In the genomic region with DNA sequence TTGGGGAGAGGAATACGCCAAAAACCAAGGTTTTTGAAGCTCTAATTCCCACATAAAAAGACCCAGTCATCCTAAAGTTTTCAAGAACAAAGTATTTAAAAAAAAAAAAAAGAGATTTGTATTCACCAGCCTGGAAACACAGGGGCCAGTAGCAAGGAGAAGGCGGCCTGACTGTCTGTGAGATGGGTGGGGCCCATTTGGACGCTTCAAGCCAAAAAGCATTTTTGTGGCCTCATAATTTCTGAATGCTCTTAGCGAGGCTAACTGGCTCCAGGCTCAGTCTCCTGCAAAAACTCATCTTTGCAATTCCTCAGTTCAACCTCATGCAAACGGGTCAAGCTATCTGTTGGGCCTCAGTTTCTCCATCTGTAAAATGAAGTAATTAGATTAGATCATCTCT, we compare ENCODE assay signal across 21 cellular contexts.
DNase-seq lines count a peak whose midpoint lies in the region; ATAC-seq and TF ChIP-seq lines count a peak whose summit lies in the region.
"Had no signal": no experiment of that assay in that cellular context is flagged by ENCODE, and none has a peak within 500 bp of the region (broad histone marks: within the 10 kb centered on the region; RNA-seq: fewer than 3 reads in every experiment).

No MANE protein-coding gene starts in this region.

- H3K27ac ChIP-seq in RWPE1, result peak overlapping the region; percentile 88
- H3K27ac ChIP-seq: esophagus squamous epithelium, heart left ventricle, right atrium auricular region, upper lobe of right lung had no signal

- H3K4me3 ChIP-seq in fibroblast of villous mesenchyme (ENCODE audit: low read depth, low read length), result no peak overlapping the region
- H3K4me3 ChIP-seq: esophagus squamous epithelium, heart left ventricle, right atrium auricular region, upper lobe of right lung had no signal

- POLR2A ChIA-PET in RWPE1 (lab: Yijun Ruan, JAX; ENCODE audit: low non-redundant PET), result interaction anchor here (0.7 kb wide), 1 partner anchor 87 kb away, joined by 3 read pairs; no protein-coding TSS in a partner anchor

- TF ChIP-seq CTCF in RWPE1 (conservative IDR thresholded peaks at IDR 0.05; ENCODE audit: low read depth), result no peak
- no peak for TF ChIP-seq CTCF in fibroblast of villous mesenchyme (IDR thresholded peaks at IDR 0.05; ENCODE audit: insufficient read depth, low read depth, low read length)

- no peak for ATAC-seq in GM21786 (IDR thresholded peaks at IDR 0.05; ENCODE audit: unreplicated experiment)
- no peak for ATAC-seq in GM18517 (IDR thresholded peaks at IDR 0.05; ENCODE audit: unreplicated experiment)
- ATAC-seq: heart left ventricle, left lobe of liver, natural killer cell, upper lobe of right lung, WTC11 had no signal

- DNase-seq in AG08395 (ENCODE audit: low spot score) (peak; percentile 77), EL (peak; percentile 52), RWPE1 (ENCODE audit: low spot score) (no peak), fibroblast of villous mesenchyme (ENCODE audit: low read depth) (peak; percentile 44), HUDEP-2 (lab: John Stamatoyannopoulos, UW; ENCODE audit: unreplicated experiment in 76 of 76) (no peak), retina (no peak)
- DNase-seq: activated CD4-positive, alpha-beta T cell treated with anti-CD3 and anti-CD28 coated beads, Interleukin-2, amount 50 U/mL, for 4 hours; activated naive CD8-positive, alpha-beta T cell treated with anti-CD3 and anti-CD28 coated beads for 36 hours; CD4-positive, CD25-positive, alpha-beta regulatory T cell; DMS 273 treated with DMSO at 0.1 percent for 48 hours; effector memory CD4-positive, alpha-beta T cell; esophagus squamous epithelium; heart left ventricle; natural killer cell; stimulated activated CD8-positive, alpha-beta memory T cell treated with anti-CD3 and anti-CD28 coated beads, Interleukin-4, amount 100 ng/mL, for 48 hours; upper lobe of right lung had no signal

- CTCF ChIA-PET in RWPE1 (lab: Yijun Ruan, JAX), result no interaction called here

Comparison
In these comparisons a context has a peak if more than half of its experiments do, and no peak if none do; other contexts are left out.
1. DNase-seq: peak in AG08395 (single experiment), EL (single experiment) and fibroblast of villous mesenchyme (single experiment); none in RWPE1 (single experiment), HUDEP-2 (0 of 76) and retina (single experiment).